ENCODE assay signal across 8 cellular contexts in genomic region chr5:140557965-140558364, GRCh38. TPM values are rescaled to one million over a fixed set of nuclear protein-coding genes. Genes with fewer than 3 reads are reported as not detected.
A peak's percentile ranks its signal among the peaks of the same experiment; 100 is the strongest.
DNase-seq lines count a peak whose midpoint lies in the region; ATAC-seq and TF ChIP-seq lines count a peak whose summit lies in the region.

No MANE protein-coding gene starts in this region.

- CTCF ChIA-PET in CD8-positive, alpha-beta memory T cell (lab: Charles Lee), result interaction anchor here (1.4 to 4.1 kb wide), 3 partner anchors 8 to 77 kb away, joined by 3 to 34 read pairs (median 4); partner anchors contain the start of gene EIF4EBP3
- CTCF ChIA-PET in OCI-LY7 (lab: Charles Lee; ENCODE audit: unreplicated experiment), result no interaction called here

- no peak for DNase-seq in CD8-positive, alpha-beta memory T cell
- DNase-seq in OCI-LY7 (ENCODE audit: low spot score) (no peak), ACHN (no peak)
- no peak for DNase-seq in activated CD4-positive, CD25-positive, alpha-beta regulatory T cell treated with anti-CD3 and anti-CD28 coated beads, Interleukin-2, amount 50 U/mL, for 72 hours

- H3K4me2 ChIP-seq in OCI-LY7 (ENCODE audit: low read length), result peak overlapping the region; percentile 91
- H3K4me2 ChIP-seq in parathyroid adenoma (ENCODE audit: low read length), result peak overlapping the region; percentile 89

- intact Hi-C loops in OCI-LY7 (cut with micrococcal nuclease; ENCODE audit: unreplicated experiment), result loop anchor here (2.0 to 10.0 kb wide), 4 partner anchors 81 to 313 kb away; partner anchors contain the start of genes ANKHD1, SLC4A9 and TMCO6

- H3K4me1 ChIP-seq in CD8-positive, alpha-beta memory T cell (ENCODE audit: insufficient read depth, low read length), result peaks cover 34% of the 10 kb centered on the region
- peaks cover 23% of the 10 kb centered on the region for H3K4me1 ChIP-seq in OCI-LY7 (ENCODE audit: insufficient read depth, low read length, poor library complexity, severe bottlenecking)
- H3K4me1 ChIP-seq in endocrine pancreas (ENCODE audit: control insufficient read depth, insufficient read depth, low read length), result peaks cover 8% of the 10 kb centered on the region
- peaks cover 8% of the 10 kb centered on the region for H3K4me1 ChIP-seq in parathyroid adenoma

- H3K9me2 ChIP-seq in OCI-LY7 (ENCODE audit: insufficient read depth, low read length), result no peaks in the 10 kb centered on the region

- H3K4me3 Mint-ChIP-seq in CD8-positive, alpha-beta memory T cell, result peak overlapping the region; percentile 77 to 97 (median 93)

- peaks cover 49 to 62% (median 54%) of the 10 kb centered on the region in 3 donors for H3K4me1 Mint-ChIP-seq in CD8-positive, alpha-beta memory T cell

- POLR2A ChIA-PET in CD8-positive, alpha-beta memory T cell (lab: Charles Lee), result interaction anchor here (1.0 to 2.1 kb wide), 4 partner anchors 10 to 90 kb away, joined by 4 to 12 read pairs (median 6); partner anchors contain the start of genes EIF4EBP3, IK and NDUFA2
- POLR2A ChIA-PET in OCI-LY7 (lab: Charles Lee), result interaction anchor here (0.8 to 1.4 kb wide), 2 partner anchors 8 to 11 kb away, joined by 3 to 5 read pairs; no protein-coding TSS in a partner anchor

- H2AFZ ChIP-seq in OCI-LY7 (ENCODE audit: low read length) (peak overlapping the region; percentile 63; the same call in 1 of the 2 replicates), parathyroid adenoma (peak overlapping the region; percentile 90)

- H3K4me3 ChIP-seq in CD8-positive, alpha-beta memory T cell (ENCODE audit: low read length), result no peak overlapping the region
- H3K4me3 ChIP-seq in OCI-LY7 (ENCODE audit: low read depth, low read length, poor library complexity, severe bottlenecking) (peak overlapping the region; percentile 82), endocrine pancreas (ENCODE audit: control insufficient read depth, insufficient read depth, low read length) (peak overlapping the region; percentile 32), parathyroid adenoma (ENCODE audit: low read depth, low read length) (no peak overlapping the region)

- in situ Hi-C loops in ACHN (cut with HindIII; ENCODE audit: low pct_ligation_motif_present, low pct_unique_long_range_greater_than_20kb, low sequenced_read_pairs), result no loop called here

- H3K36me3 Mint-ChIP-seq in CD8-positive, alpha-beta memory T cell, result peaks cover 3 to 53% (median 4%) of the 10 kb centered on the region in 3 donors

- no peaks in the 10 kb centered on the region for H3K9me3 ChIP-seq in CD8-positive, alpha-beta memory T cell (ENCODE audit: low read length)
- H3K9me3 ChIP-seq in OCI-LY7 (ENCODE audit: low read length), result no peaks in the 10 kb centered on the region
- no peaks in the 10 kb centered on the region for H3K9me3 ChIP-seq in endocrine pancreas (ENCODE audit: control insufficient read depth, low read length)
- H3K9me3 ChIP-seq in parathyroid adenoma (ENCODE audit: control insufficient read depth, low read length), result no peaks in the 10 kb centered on the region

- peaks cover 13% of the 10 kb centered on the region for H3K36me3 ChIP-seq in CD8-positive, alpha-beta memory T cell (ENCODE audit: insufficient read depth, low read length)
- H3K36me3 ChIP-seq in OCI-LY7 (ENCODE audit: insufficient read depth, low read length), result peaks cover 13% of the 10 kb centered on the region
- H3K36me3 ChIP-seq in endocrine pancreas (ENCODE audit: control insufficient read depth, insufficient read depth, low read length), result no peaks in the 10 kb centered on the region
- no peaks in the 10 kb centered on the region for H3K36me3 ChIP-seq in parathyroid adenoma (ENCODE audit: control insufficient read depth, insufficient read depth, low read length)

- H3K79me2 ChIP-seq in OCI-LY7 (ENCODE audit: insufficient read depth, low read depth, low read length) (peaks cover 18% of the 10 kb centered on the region; the same call in 1 of the 2 replicates), parathyroid adenoma (peaks cover 18% of the 10 kb centered on the region)

- ATAC-seq in HG02642 (IDR thresholded peaks at IDR 0.05; ENCODE audit: poor library complexity, unreplicated experiment) (no peak), GM19455 (IDR thresholded peaks at IDR 0.05; ENCODE audit: unreplicated experiment) (no peak)

- H3K27me3 Mint-ChIP-seq in CD8-positive, alpha-beta memory T cell, result no peaks in the 10 kb centered on the region

- H3K27ac ChIP-seq in CD8-positive, alpha-beta memory T cell (ENCODE audit: low read depth, low read length), result peak overlapping the region; percentile 96
- H3K27ac ChIP-seq in OCI-LY7 (ENCODE audit: low read depth, low read length, poor library complexity, severe bottlenecking), result peak overlapping the region; percentile 46
- peak overlapping the region; percentile 83 for H3K27ac ChIP-seq in parathyroid adenoma

- H3K9ac ChIP-seq in endocrine pancreas (ENCODE audit: control insufficient read depth, insufficient read depth, low read length) (no peak overlapping the region), parathyroid adenoma (no peak overlapping the region)

- peak overlapping the region; percentile 91 to 99 (median 96) for H3K27ac Mint-ChIP-seq in CD8-positive, alpha-beta memory T cell

- no peaks in the 10 kb centered on the region for H4K20me1 ChIP-seq in OCI-LY7 (ENCODE audit: insufficient read depth, low read length)

- TF ChIP-seq CTCF in OCI-LY7 (conservative IDR thresholded peaks at IDR 0.05; ENCODE audit: low read length) (no peak), parathyroid adenoma (IDR thresholded peaks at IDR 0.05) (no peak)

- no peaks in the 10 kb centered on the region for H3K27me3 ChIP-seq in CD8-positive, alpha-beta memory T cell (ENCODE audit: insufficient read depth, low read length, poor library complexity, severe bottlenecking)
- H3K27me3 ChIP-seq in endocrine pancreas (ENCODE audit: control insufficient read depth, insufficient read depth, low read length) (no peaks in the 10 kb centered on the region), parathyroid adenoma (ENCODE audit: control insufficient read depth, insufficient read depth, low read length) (no peaks in the 10 kb centered on the region)

- no TSS peak for BruUV-seq in OCI-LY7 (replicated peaks; lab: Mats Ljungman, UMichigan)

- no peaks in the 10 kb centered on the region for H3K9me3 Mint-ChIP-seq in CD8-positive, alpha-beta memory T cell

RNA-seq across cellular contexts. Expression of gene SRA1, which starts 0.7 kb away (rescaled TPM):
- total RNA-seq in CD8-positive, alpha-beta memory T cell, result 10 to 100 TPM; 59.6 to 60.7 TPM
- 36.1 TPM for polyA plus RNA-seq in CD8-positive, alpha-beta memory T cell
- 18.8 and 19.1 TPM in 2 replicates for total RNA-seq in OCI-LY7 (2014; rRNA removed; shearing (Covaris generic))
- total RNA-seq in OCI-LY7 (2022), result 21.3 and 24.5 TPM in 2 replicates

RNA-seq across cellular contexts. Expression of gene APBB3, which starts 6.4 kb away (rescaled TPM):
- total RNA-seq in CD8-positive, alpha-beta memory T cell, result 10 to 100 TPM; 14.1 to 17.0 TPM
- polyA plus RNA-seq in CD8-positive, alpha-beta memory T cell, result 3.5 TPM
- total RNA-seq in OCI-LY7 (2014; rRNA removed; shearing (Covaris generic)), result 22.7 and 37.9 TPM in 2 replicates
- total RNA-seq in OCI-LY7 (2022), result 32.1 and 32.2 TPM in 2 replicates

RNA-seq across cellular contexts. Expression of gene SLC35A4, which starts 6.7 kb away (rescaled TPM):
- total RNA-seq in CD8-positive, alpha-beta memory T cell, result 100 to 1,000 TPM; 120 to 126 TPM
- 105 TPM for polyA plus RNA-seq in CD8-positive, alpha-beta memory T cell
- total RNA-seq in OCI-LY7 (2014; rRNA removed; shearing (Covaris generic)), result 19.6 and 29.1 TPM in 2 replicates
- 48.7 TPM in 2 replicates for total RNA-seq in OCI-LY7 (2022)

RNA-seq across cellular contexts. Expression of gene EIF4EBP3, which starts 10.5 kb away (rescaled TPM):
- 10 to 100 TPM; 11.1 to 11.9 TPM for total RNA-seq in CD8-positive, alpha-beta memory T cell
- 22.2 TPM for polyA plus RNA-seq in CD8-positive, alpha-beta memory T cell
- total RNA-seq in OCI-LY7 (2014; rRNA removed; shearing (Covaris generic)), result 0.98 TPM in 1 of 2 replicates, not detected in the other
- total RNA-seq in OCI-LY7 (2022), result 7.9 and 8.3 TPM in 2 replicates

Comparison
In these comparisons a context has a peak if more than half of its experiments do, and no peak if none do; other contexts are left out.
1. H3K27ac ChIP-seq: peak in every context shown above with its lines; median percentile 96 in CD8-positive, alpha-beta memory T cell; 83 in parathyroid adenoma; 46 in OCI-LY7.
2. H3K4me3 ChIP-seq: peak in OCI-LY7 (single experiment) and endocrine pancreas (single experiment); none in CD8-positive, alpha-beta memory T cell (single experiment) and parathyroid adenoma (single experiment).